In genomic region chr11:118620529-118621070, GRCh38 we compare ENCODE assay signal across 8 cellular contexts. TPM values are rescaled to one million over a fixed set of nuclear protein-coding genes. Genes with fewer than 3 reads are reported as not detected.
DNase-seq lines count a peak whose midpoint lies in the region; ATAC-seq, FAIRE-seq and TF ChIP-seq lines count a peak whose summit lies in the region.

No MANE protein-coding gene starts in this region.

- peaks cover 3% of the 10 kb centered on the region for H3K36me3 Mint-ChIP-seq in activated naive CD8-positive, alpha-beta T cell
- H3K36me3 Mint-ChIP-seq in stimulated activated effector memory CD8-positive, alpha-beta T cell treated with anti-CD3 and anti-CD28 coated beads, Interleukin-12 subunit alpha, Interleukin-12 subunit beta, amount 100 ng/mL, for 72 hours, result no peaks in the 10 kb centered on the region

- H3K27me3 Mint-ChIP-seq in activated naive CD8-positive, alpha-beta T cell, result peaks cover 6% of the 10 kb centered on the region

- peaks cover 9% of the 10 kb centered on the region for H3K4me1 Mint-ChIP-seq in activated naive CD8-positive, alpha-beta T cell (ENCODE audit: low read depth)
- peaks cover 19% of the 10 kb centered on the region for H3K4me1 Mint-ChIP-seq in stimulated activated effector memory CD8-positive, alpha-beta T cell treated with anti-CD3 and anti-CD28 coated beads, Interleukin-12 subunit alpha, Interleukin-12 subunit beta, amount 100 ng/mL, for 72 hours

- H3K27me3 ChIP-seq in HUES48 (ENCODE audit: control insufficient read depth, insufficient read depth, low read length), result no peaks in the 10 kb centered on the region
- H3K27me3 ChIP-seq in hepatocyte, result no peaks in the 10 kb centered on the region

- no peak for FAIRE-seq in D721Med (lab: Jason Lieb, UNC)

- no peak for TF ChIP-seq POLR2A in GM18505 (IDR thresholded peaks at IDR 0.05; ENCODE audit: borderline replicate concordance, extremely low read depth, insufficient read depth, insufficient read length)

- H3K9ac ChIP-seq in HUES48 (ENCODE audit: low read depth, low read length), result no peak overlapping the region

- H3K9me2 ChIP-seq in hepatocyte (replicated peaks; ENCODE audit: insufficient read depth), result no peaks in the 10 kb centered on the region

- H3K27ac ChIP-seq in HUES48 (ENCODE audit: low read depth, low read length) (peak overlapping the region; percentile 53), hepatocyte (peak overlapping the region; percentile 96)

- 65% methylated on average over 7 of the region's 7 CpGs for WGBS in hepatocyte (ENCODE audit: low lambda C conversion rate, missing lambda C conversion rate)

- H3K79me2 ChIP-seq in hepatocyte, result peaks cover 21% of the 10 kb centered on the region

- peaks cover 49% of the 10 kb centered on the region for H3K4me1 ChIP-seq in HUES48 (ENCODE audit: control insufficient read depth, insufficient read depth, low read length)
- peaks cover 59% of the 10 kb centered on the region for H3K4me1 ChIP-seq in hepatocyte (ENCODE audit: insufficient read depth)

- H3K36me3 ChIP-seq in HUES48 (ENCODE audit: control insufficient read depth, insufficient read depth, low read length), result peaks cover 15% of the 10 kb centered on the region
- H3K36me3 ChIP-seq in hepatocyte (replicated peaks; ENCODE audit: insufficient read depth, low read depth), result no peaks in the 10 kb centered on the region

- H4K20me1 ChIP-seq in hepatocyte (ENCODE audit: insufficient read depth, poor library complexity, severe bottlenecking), result no peaks in the 10 kb centered on the region

- H3K4me3 Mint-ChIP-seq in activated naive CD8-positive, alpha-beta T cell, result peak overlapping the region; percentile 73
- peak overlapping the region; percentile 59 for H3K4me3 Mint-ChIP-seq in stimulated activated effector memory CD8-positive, alpha-beta T cell treated with anti-CD3 and anti-CD28 coated beads, Interleukin-12 subunit alpha, Interleukin-12 subunit beta, amount 100 ng/mL, for 72 hours

- H3K9me3 Mint-ChIP-seq in activated naive CD8-positive, alpha-beta T cell (ENCODE audit: low read depth), result no peaks in the 10 kb centered on the region
- no peaks in the 10 kb centered on the region for H3K9me3 Mint-ChIP-seq in stimulated activated effector memory CD8-positive, alpha-beta T cell treated with anti-CD3 and anti-CD28 coated beads, Interleukin-12 subunit alpha, Interleukin-12 subunit beta, amount 100 ng/mL, for 72 hours

- ATAC-seq in stimulated activated effector memory CD8-positive, alpha-beta T cell treated with anti-CD3 and anti-CD28 coated beads, Interleukin-12 subunit alpha, Interleukin-12 subunit beta, amount 100 ng/mL, for 72 hours, result no peak
- no peak for ATAC-seq in GM18505 (IDR thresholded peaks at IDR 0.05; ENCODE audit: unreplicated experiment)

- H3K9me3 ChIP-seq in HUES48 (ENCODE audit: control insufficient read depth, insufficient read depth, low read length) (no peaks in the 10 kb centered on the region), hepatocyte (ENCODE audit: low read depth) (no peaks in the 10 kb centered on the region)

- peak overlapping the region; percentile 3 for H2AFZ ChIP-seq in hepatocyte

- no peak for TF ChIP-seq CTCF in hepatocyte (IDR thresholded peaks at IDR 0.05; ENCODE audit: poor library complexity)
- no peak for TF ChIP-seq CTCF in D721Med (IDR thresholded peaks at IDR 0.05; ENCODE audit: insufficient read depth, missing control alignments)

- peak overlapping the region; percentile 91 for H3K4me2 ChIP-seq in hepatocyte

- H3K27ac Mint-ChIP-seq in activated naive CD8-positive, alpha-beta T cell, result no peak overlapping the region
- peak overlapping the region; percentile 58 for H3K27ac Mint-ChIP-seq in stimulated activated effector memory CD8-positive, alpha-beta T cell treated with anti-CD3 and anti-CD28 coated beads, Interleukin-12 subunit alpha, Interleukin-12 subunit beta, amount 100 ng/mL, for 72 hours

- H3K4me3 ChIP-seq in HUES48 (ENCODE audit: low read depth, low read length) (peak overlapping the region; percentile 76; the same call in 1 of the 2 replicates), hepatocyte (no peak overlapping the region)

- DNase-seq in hepatocyte (ENCODE audit: low spot score) (no peak), COR-L47 (lab: John Stamatoyannopoulos, UW) (no peak), NCI-H748 (lab: John Stamatoyannopoulos, UW; ENCODE audit: unreplicated experiment) (no peak), D721Med (ENCODE audit: insufficient read length, low spot score) (no peak)
- DNase-seq in stimulated activated effector memory CD8-positive, alpha-beta T cell treated with anti-CD3 and anti-CD28 coated beads, Interleukin-12 subunit alpha, Interleukin-12 subunit beta, amount 100 ng/mL, for 72 hours (ENCODE audit: low spot score in 2 of 2), result no peak

RNA-seq across cellular contexts. Expression of gene PHLDB1, which starts 13.2 kb away (rescaled TPM):
- 45.8 and 51.8 TPM in 2 replicates for total RNA-seq in hepatocyte
- polyA plus RNA-seq in hepatocyte, result 71.1 and 73.0 TPM in 2 replicates

RNA-seq across cellular contexts. Expression of gene ARCN1, which starts 48.4 kb away (rescaled TPM):
- total RNA-seq in hepatocyte, result 177 and 190 TPM in 2 replicates
- 166 and 194 TPM in 2 replicates for polyA plus RNA-seq in hepatocyte

RNA-seq across cellular contexts. Expression of gene IFT46, which starts 54.9 kb away (rescaled TPM):
- 20.6 and 21.0 TPM in 2 replicates for total RNA-seq in hepatocyte
- polyA plus RNA-seq in hepatocyte, result 12.3 and 12.6 TPM in 2 replicates

RNA-seq across cellular contexts. Expression of gene TREH, which starts 58.9 kb away (rescaled TPM):
- 6.6 and 10.2 TPM in 2 replicates for total RNA-seq in hepatocyte
- polyA plus RNA-seq in hepatocyte, result 10.7 and 15.1 TPM in 2 replicates
